Comparison of ENCODE assay signal across 15 cellular contexts in the genomic region with DNA sequence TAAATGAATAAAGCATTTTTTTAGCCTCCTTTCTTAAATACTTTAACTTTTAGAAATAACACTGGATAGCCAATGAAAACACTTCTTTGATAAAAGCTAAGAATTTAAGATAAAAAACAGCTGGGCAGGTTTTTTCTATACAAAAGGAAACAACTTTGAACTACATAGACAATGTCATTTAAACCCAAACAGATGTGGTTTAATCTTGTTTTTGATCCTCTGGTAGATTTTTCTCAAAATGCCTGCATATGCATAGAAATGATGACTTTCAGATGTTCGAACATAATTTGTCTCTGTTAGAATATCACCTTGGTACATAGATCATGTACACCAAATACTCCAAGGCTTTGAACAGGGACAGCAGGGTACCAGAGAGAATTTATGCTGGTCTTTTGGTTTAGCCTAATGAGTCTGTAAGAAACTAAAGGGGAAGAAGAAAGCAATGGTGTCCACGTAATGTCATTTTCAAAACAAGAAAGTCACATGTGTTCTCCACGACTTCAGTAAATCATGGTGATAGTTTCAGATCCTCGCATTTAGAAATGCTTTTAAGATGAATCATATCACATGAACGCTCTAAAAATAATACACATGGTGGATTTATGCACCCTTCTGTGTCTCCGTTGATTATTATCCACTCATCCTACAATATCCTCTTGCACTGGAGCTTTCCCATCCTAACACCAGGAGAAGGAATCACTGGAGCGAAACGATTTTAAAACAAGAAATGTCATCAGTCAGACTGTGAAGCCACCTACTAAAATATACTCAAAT.
A peak's percentile ranks its signal among the peaks of the same experiment; 100 is the strongest.
DNase-seq lines count a peak whose midpoint lies in the region; ATAC-seq and TF ChIP-seq lines count a peak whose summit lies in the region.
"Had no signal": no experiment of that assay in that cellular context is flagged by ENCODE, and none has a peak within 500 bp of the region (broad histone marks: within the 10 kb centered on the region; RNA-seq: fewer than 3 reads in every experiment).

No MANE protein-coding gene starts in this region.

- H3K36me3 Mint-ChIP-seq in nephron (ENCODE audit: low read depth), result no peaks in the 10 kb centered on the region
- H3K36me3 Mint-ChIP-seq: activated CD4-positive, alpha-beta memory T cell treated with anti-CD3 and anti-CD28 coated beads for 36 hours had no signal

- H3K9me3 ChIP-seq in OCI-LY3 (ENCODE audit: insufficient read depth, low read length), result no peaks in the 10 kb centered on the region
- H3K9me3 ChIP-seq: ovary, stomach had no signal

- H3K4me1 ChIP-seq in OCI-LY3 (ENCODE audit: low read length), result peaks cover 21% of the 10 kb centered on the region
- H3K4me1 ChIP-seq: stomach had no signal

- peak; percentile 15 for DNase-seq in AG20443 (ENCODE audit: low spot score)
- DNase-seq in epidermal melanocyte (ENCODE audit: insufficient read length, low spot score), result peak; percentile 28
- no peak for DNase-seq in HT-29 (ENCODE audit: low spot score)
- DNase-seq in left lobe of liver (ENCODE audit: low spot score), result no peak
- no peak for DNase-seq in activated CD4-positive, alpha-beta T cell treated with anti-CD3 and anti-CD28 coated beads, Interleukin-2, amount 50 U/mL, for 4 hours
- DNase-seq: activated CD4-positive, alpha-beta memory T cell treated with anti-CD3 and anti-CD28 coated beads for 36 hours; DMS53; MM.1S; NCI-H2081; ovary; stomach had no signal

- peak overlapping the region; percentile 39 for H3K4me3 ChIP-seq in OCI-LY3 (ENCODE audit: low read length)
- H3K4me3 ChIP-seq: ovary, stomach had no signal

- H3K4me2 ChIP-seq in OCI-LY3 (ENCODE audit: low read length), result peak overlapping the region; percentile 61

- peaks cover 26% of the 10 kb centered on the region for H3K4me1 Mint-ChIP-seq in nephron

- peaks cover 6% of the 10 kb centered on the region for H3K27me3 Mint-ChIP-seq in nephron (ENCODE audit: low read depth)
- H3K27me3 Mint-ChIP-seq: activated CD4-positive, alpha-beta memory T cell treated with anti-CD3 and anti-CD28 coated beads for 36 hours; dendritic cell treated with granulocyte-macrophage colony-stimulating factor and Interleukin-4, amounts not matched to agents 40 ng/mL and 50 ng/mL, for 4 days had no signal

- peak overlapping the region in 1 of 3 experiments; percentile 35 for H3K4me3 Mint-ChIP-seq in nephron
- H3K4me3 Mint-ChIP-seq: activated CD4-positive, alpha-beta memory T cell treated with anti-CD3 and anti-CD28 coated beads for 36 hours; dendritic cell treated with granulocyte-macrophage colony-stimulating factor and Interleukin-4, amounts not matched to agents 40 ng/mL and 50 ng/mL, for 4 days had no signal

- H2AFZ ChIP-seq in OCI-LY3 (ENCODE audit: low read depth, low read length), result 0 out of 2 replicates have a peak overlapping the region, but pooled peaks have one; percentile 2

- H3K79me2 ChIP-seq in OCI-LY3 (ENCODE audit: low read length), result no peaks in the 10 kb centered on the region

- TF ChIP-seq CTCF in OCI-LY3 (IDR thresholded peaks at IDR 0.05; ENCODE audit: low read depth, low read length) (no peak), nephron (IDR thresholded peaks at IDR 0.05; ENCODE audit: unreplicated experiment in 3 of 3) (no peak)

- no peaks in the 10 kb centered on the region for H4K20me1 ChIP-seq in OCI-LY3 (ENCODE audit: insufficient read depth, low read length)

- no peaks in the 10 kb centered on the region for H3K9me3 Mint-ChIP-seq in nephron
- H3K9me3 Mint-ChIP-seq: dendritic cell treated with granulocyte-macrophage colony-stimulating factor and Interleukin-4, amounts not matched to agents 40 ng/mL and 50 ng/mL, for 4 days had no signal

- H3K27me3 ChIP-seq in OCI-LY3 (ENCODE audit: low read depth, low read length), result no peaks in the 10 kb centered on the region
- H3K27me3 ChIP-seq: ovary, stomach had no signal

- H3K27ac ChIP-seq in OCI-LY3 (ENCODE audit: low read length), result no peak overlapping the region
- H3K27ac ChIP-seq: ovary, stomach had no signal

- peak overlapping the region; percentile 62 to 89 (median 86) for H3K27ac Mint-ChIP-seq in nephron
- H3K27ac Mint-ChIP-seq: activated CD4-positive, alpha-beta memory T cell treated with anti-CD3 and anti-CD28 coated beads for 36 hours; dendritic cell treated with granulocyte-macrophage colony-stimulating factor and Interleukin-4, amounts not matched to agents 40 ng/mL and 50 ng/mL, for 4 days had no signal

- H3K36me3 ChIP-seq in OCI-LY3 (replicated peaks; ENCODE audit: low read depth, low read length), result no peaks in the 10 kb centered on the region
- H3K36me3 ChIP-seq: ovary, stomach had no signal

- ATAC-seq in GM21619 (IDR thresholded peaks at IDR 0.05; ENCODE audit: unreplicated experiment), result no peak
- no peak for ATAC-seq in left lobe of liver

- H3K9ac ChIP-seq in OCI-LY3 (ENCODE audit: low read length), result no peak overlapping the region

Comparison
In these comparisons a context has a peak if more than half of its experiments do, and no peak if none do; other contexts are left out.
1. DNase-seq: peak in AG20443 (single experiment) and epidermal melanocyte (single experiment); none in HT-29 (single experiment), left lobe of liver (single experiment) and activated CD4-positive, alpha-beta T cell treated with anti-CD3 and anti-CD28 coated beads, Interleukin-2, amount 50 U/mL, for 4 hours (0 of 2).